Comparison of ENCODE assay signal across 17 cellular contexts in the genomic region with DNA sequence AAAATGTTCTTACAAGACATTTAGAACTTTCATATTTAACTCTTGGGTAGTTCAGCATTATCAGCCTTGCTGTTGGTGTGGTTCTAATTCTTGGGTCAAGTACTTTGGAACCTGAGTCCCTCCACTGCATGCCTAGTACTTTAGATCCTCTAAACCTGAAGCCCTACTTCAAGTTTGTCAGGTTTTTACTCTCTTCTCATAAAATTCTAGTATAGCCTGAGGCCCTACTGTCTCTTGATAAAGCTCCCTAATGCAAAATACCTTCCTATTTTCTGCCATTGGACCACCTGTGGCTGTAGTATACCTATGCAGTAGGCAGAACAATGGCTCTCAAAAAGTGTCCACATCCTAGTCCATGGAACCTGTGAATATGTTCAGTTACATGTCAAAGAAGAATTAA. TPM values are rescaled to one million over a fixed set of nuclear protein-coding genes. Genes with fewer than 3 reads are reported as not detected.
DNase-seq lines count a peak whose midpoint lies in the region; ATAC-seq and TF ChIP-seq lines count a peak whose summit lies in the region.
"Had no signal": no experiment of that assay in that cellular context is flagged by ENCODE, and none has a peak within 500 bp of the region (broad histone marks: within the 10 kb centered on the region; RNA-seq: fewer than 3 reads in every experiment).

No MANE protein-coding gene starts in this region.

- H3K27ac Mint-ChIP-seq in HFFc6 = peak overlapping the region; percentile 36; the same call in 1 of the 2 replicates
- H3K27ac Mint-ChIP-seq: CD14-positive monocyte; CD4-positive, alpha-beta memory T cell; CD4-positive, CD25-positive, alpha-beta regulatory T cell; CD8-positive, alpha-beta memory T cell had no signal

- H3K27me3 ChIP-seq in PC-9 (ENCODE audit: insufficient read depth, low read depth) = no peaks in the 10 kb centered on the region
- H3K27me3 ChIP-seq: BE2C, BLaER1 had no signal

- CTCF ChIA-PET in PC-9 (lab: Charles Lee) = no interaction called here

- no peaks in the 10 kb centered on the region for H4K20me1 ChIP-seq in PC-9 (ENCODE audit: insufficient read depth)
- H4K20me1 ChIP-seq: BLaER1 had no signal

- POLR2A ChIA-PET in PC-9 (lab: Charles Lee; ENCODE audit: unreplicated experiment) = no interaction called here

- ATAC-seq in GM21576 (IDR thresholded peaks at IDR 0.05; ENCODE audit: unreplicated experiment) = no peak

- DNase-seq in HFFc6 = no peak
- peak in 1 of 2 experiments; percentile 67 for DNase-seq in PC-9
- DNase-seq in stimulated activated CD4-positive, alpha-beta T cell treated with anti-CD3 and anti-CD28 coated beads, Interleukin-4, amount 100 ng/mL, for 1 hour = no peak
- no peak for DNase-seq in dedifferentiated amniotic fluid mesenchymal stem cell (ENCODE audit: extremely low spot score)
- DNase-seq: 8988T; ACHN; BE2C; C1 segment of cervical spinal cord; CD4-positive, alpha-beta memory T cell; CD4-positive, CD25-positive, alpha-beta regulatory T cell; CD8-positive, alpha-beta memory T cell; COR-L47; DMS79 treated with DMSO at 0.1 percent for 48 hours; GF-D8 had no signal

- H3K9me3 ChIP-seq in PC-9 (ENCODE audit: insufficient read depth, low read depth) = peaks cover 7% of the 10 kb centered on the region; the same call in 1 of the 2 replicates
- H3K9me3 ChIP-seq: BE2C, BLaER1 had no signal

- peaks cover 34% of the 10 kb centered on the region for H3K4me1 ChIP-seq in PC-9 (replicated peaks; ENCODE audit: insufficient read depth)
- H3K4me1 ChIP-seq: BE2C, BLaER1 had no signal

- H3K4me3 ChIP-seq in PC-9 = no peak overlapping the region
- H3K4me3 ChIP-seq: BLaER1 had no signal

- H3K9me2 ChIP-seq in PC-9 (ENCODE audit: insufficient read depth) = no peaks in the 10 kb centered on the region

- peaks cover 2% of the 10 kb centered on the region; the same call in 1 of the 2 replicates for H3K27me3 Mint-ChIP-seq in HFFc6 (ENCODE audit: insufficient read depth)

- no peak overlapping the region for H2AFZ ChIP-seq in PC-9

- no peak overlapping the region for H3K4me3 Mint-ChIP-seq in HFFc6
- H3K4me3 Mint-ChIP-seq: CD14-positive monocyte; CD4-positive, alpha-beta memory T cell; CD4-positive, CD25-positive, alpha-beta regulatory T cell; CD8-positive, alpha-beta memory T cell had no signal

- TF ChIP-seq CTCF in HFFc6 (IDR thresholded peaks at IDR 0.05) = no peak
- TF ChIP-seq CTCF in PC-9 (conservative IDR thresholded peaks at IDR 0.05) = no peak

- H3K27ac ChIP-seq in PC-9 = no peak overlapping the region
- H3K27ac ChIP-seq: BLaER1 had no signal

- H3F3A ChIP-seq in PC-9 (ENCODE audit: insufficient read depth, low read depth) = peaks cover 10% of the 10 kb centered on the region; the same call in 1 of the 2 replicates

- no peaks in the 10 kb centered on the region for H3K36me3 ChIP-seq in PC-9 (ENCODE audit: low read depth)
- H3K36me3 ChIP-seq: BE2C, BLaER1 had no signal

- BruUV-seq in PC-9 (replicated peaks; lab: Mats Ljungman, UMichigan) = no TSS peak

- H3K79me2 ChIP-seq in PC-9 (ENCODE audit: low read depth) = no peaks in the 10 kb centered on the region

- peak overlapping the region; percentile 18; the same call in 1 of the 2 replicates for H3K4me2 ChIP-seq in PC-9
- H3K4me2 ChIP-seq: BLaER1 had no signal

- peaks cover 7% of the 10 kb centered on the region; the same call in 1 of the 2 replicates for H3K36me3 Mint-ChIP-seq in HFFc6 (ENCODE audit: low read depth)
- H3K36me3 Mint-ChIP-seq: CD14-positive monocyte; CD4-positive, alpha-beta memory T cell; CD4-positive, CD25-positive, alpha-beta regulatory T cell had no signal

- intact Hi-C loops in PC-9 (cut with micrococcal nuclease; ENCODE audit: unreplicated experiment) = no loop called here

- H3K9me3 Mint-ChIP-seq in HFFc6 = peaks cover 4% of the 10 kb centered on the region; the same call in 1 of the 2 replicates
- H3K9me3 Mint-ChIP-seq: CD4-positive, alpha-beta memory T cell had no signal

- H3K4me1 Mint-ChIP-seq in HFFc6 (ENCODE audit: low read depth) = peaks cover 72% of the 10 kb centered on the region
- H3K4me1 Mint-ChIP-seq: CD14-positive monocyte; CD4-positive, alpha-beta memory T cell; CD4-positive, CD25-positive, alpha-beta regulatory T cell; CD8-positive, alpha-beta memory T cell had no signal

RNA-seq across cellular contexts. Expression of gene NEK7, which starts 47.5 kb away (rescaled TPM):
- total RNA-seq in HFFc6 (2021; fragmentation: NEBNext Ultra II Directional; extraction: Animal tissue kit (Norgen Biotek cat#: 25700)) = 100 to 1,000 TPM; 452 to 692 (median 485) TPM
- total RNA-seq in PC-9 (2021) = 67.4 and 82.2 TPM in 2 replicates
